30 cellular contexts compared by ENCODE assay signal in genomic region chr16:87353613-87354012, GRCh38.
"Had no signal": no experiment of that assay in that cellular context is flagged by ENCODE, and none has a peak within 500 bp of the region (broad histone marks: within the 10 kb centered on the region; RNA-seq: fewer than 3 reads in every experiment).

No MANE protein-coding gene starts in this region.

- H3K4me1 Mint-ChIP-seq: activated B cell treated with CpG ODN at 0.5 μM for 24 hours had no signal

- H3K27ac Mint-ChIP-seq: activated B cell treated with CpG ODN at 0.5 μM for 24 hours; activated CD4-positive, alpha-beta memory T cell treated with anti-CD3 and anti-CD28 coated beads for 36 hours; activated naive CD4-positive, alpha-beta T cell treated with anti-CD3 and anti-CD28 coated beads for 36 hours; activated T-helper 1 cell treated with anti-CD3 and anti-CD28 coated beads, Interleukin-12 subunit alpha, Interleukin-12 subunit beta, Interleukin-2, Interleukin-4 antibody, amounts not matched to agents 30 ng/mL and 10 ng/mL and 1 ng/mL, durations not matched to agents 14 hours and 24 hours and 36 hours; T-helper 2 cell treated with Interferon-gamma antibody and Interleukin-4, amounts not matched to agents 5 μg/mL and 100 μg/mL, for 36 hours had no signal

- H3K9me3 ChIP-seq: adrenal gland, body of pancreas, breast epithelium, Peyer's patch had no signal

- H3K9me3 Mint-ChIP-seq: activated B cell treated with CpG ODN at 0.5 μM for 24 hours; activated CD4-positive, alpha-beta memory T cell treated with anti-CD3 and anti-CD28 coated beads for 36 hours; activated naive CD4-positive, alpha-beta T cell treated with anti-CD3 and anti-CD28 coated beads for 36 hours; activated naive CD4-positive, alpha-beta T cell treated with anti-CD3 and anti-CD28 coated beads, Interleukin-2, amount 50 U/mL, for 72 hours; activated T-cell treated with anti-CD3 and anti-CD28 coated beads, Interleukin-2, amount 50 U/mL, for 4 hours; activated T-helper 1 cell treated with anti-CD3 and anti-CD28 coated beads, Interleukin-12 subunit alpha, Interleukin-12 subunit beta, Interleukin-2, Interleukin-4 antibody, amounts not matched to agents 30 ng/mL and 10 ng/mL and 1 ng/mL, durations not matched to agents 14 hours and 24 hours and 36 hours; T-helper 2 cell treated with Interferon-gamma antibody and Interleukin-4, amounts not matched to agents 5 μg/mL and 100 μg/mL, for 36 hours had no signal

- H3K36me3 ChIP-seq: breast epithelium had no signal

- H3K27ac ChIP-seq: adrenal gland, body of pancreas, breast epithelium, Peyer's patch had no signal

- ATAC-seq: activated naive CD4-positive, alpha-beta T cell treated with anti-CD3 and anti-CD28 coated beads, Interleukin-2, amount 50 U/mL, for 72 hours; activated T-cell treated with anti-CD3 and anti-CD28 coated beads, Interleukin-2, amount 50 U/mL, for 4 hours; body of pancreas; K562; PC-3 had no signal

- DNase-seq: activated B cell treated with CpG ODN at 0.5 μM for 24 hours; activated CD4-positive, alpha-beta memory T cell treated with anti-CD3 and anti-CD28 coated beads for 36 hours; activated CD4-positive, alpha-beta T cell treated with anti-CD3 and anti-CD28 coated beads for 4 hours; activated CD4-positive, alpha-beta T cell treated with anti-CD3 and anti-CD28 coated beads, Interleukin-2, amount 50 U/mL, for 1 hour; activated CD4-positive, CD25-positive, alpha-beta regulatory T cell treated with anti-CD3 and anti-CD28 coated beads, Interleukin-2, amount 50 U/mL, for 72 hours; activated CD8-positive, alpha-beta memory T cell treated with anti-CD3 and anti-CD28 coated beads, Interleukin-2, amount 50 U/mL, for 4 hours; activated gamma-delta T cell treated with Interleukin-2 at 50 U/mL for 16 hours; activated naive CD4-positive, alpha-beta T cell treated with anti-CD3 and anti-CD28 coated beads for 36 hours; activated T-cell treated with anti-CD3 and anti-CD28 coated beads for 4 hours; activated T-cell treated with anti-CD3 and anti-CD28 coated beads, Interleukin-2, amount 50 U/mL, for 4 hours; adrenal gland; body of pancreas; NCI-H1105; NCI-H1417 treated with DMSO at 0.1 percent for 48 hours; NCI-H187 treated with DMSO at 0.1 percent for 48 hours; NCI-H2081; NCI-H2171 treated with DMSO at 0.1 percent for 48 hours; NCI-H2227 treated with DMSO at 0.1 percent for 48 hours; NCI-H446; NCI-H510A treated with DMSO at 0.1 percent for 48 hours; NCI-H526 treated with DMSO at 0.1 percent for 48 hours; NK-92 treated with Interleukin-12 subunit alpha and Interleukin-12 subunit beta, amount 100 ng/mL, for 24 hours; PC-3; Peyer's patch; RPMI8226 had no signal

- H3K4me1 ChIP-seq: adrenal gland, body of pancreas, breast epithelium had no signal

- H3K27me3 ChIP-seq: adrenal gland, body of pancreas, breast epithelium, Peyer's patch had no signal

- H3K27me3 Mint-ChIP-seq: activated B cell treated with CpG ODN at 0.5 μM for 24 hours; activated CD4-positive, alpha-beta memory T cell treated with anti-CD3 and anti-CD28 coated beads for 36 hours had no signal

- H3K4me3 ChIP-seq: adrenal gland, body of pancreas, breast epithelium, K562, Peyer's patch had no signal

- H3K4me3 Mint-ChIP-seq: activated B cell treated with CpG ODN at 0.5 μM for 24 hours; activated CD4-positive, alpha-beta memory T cell treated with anti-CD3 and anti-CD28 coated beads for 36 hours; activated naive CD4-positive, alpha-beta T cell treated with anti-CD3 and anti-CD28 coated beads for 36 hours; activated T-cell treated with anti-CD3 and anti-CD28 coated beads, Interleukin-2, amount 50 U/mL, for 4 hours; activated T-helper 1 cell treated with anti-CD3 and anti-CD28 coated beads, Interleukin-12 subunit alpha, Interleukin-12 subunit beta, Interleukin-2, Interleukin-4 antibody, amounts not matched to agents 30 ng/mL and 10 ng/mL and 1 ng/mL, durations not matched to agents 14 hours and 24 hours and 36 hours; T-helper 2 cell treated with Interferon-gamma antibody and Interleukin-4, amounts not matched to agents 5 μg/mL and 100 μg/mL, for 36 hours had no signal
